In the genomic region with DNA sequence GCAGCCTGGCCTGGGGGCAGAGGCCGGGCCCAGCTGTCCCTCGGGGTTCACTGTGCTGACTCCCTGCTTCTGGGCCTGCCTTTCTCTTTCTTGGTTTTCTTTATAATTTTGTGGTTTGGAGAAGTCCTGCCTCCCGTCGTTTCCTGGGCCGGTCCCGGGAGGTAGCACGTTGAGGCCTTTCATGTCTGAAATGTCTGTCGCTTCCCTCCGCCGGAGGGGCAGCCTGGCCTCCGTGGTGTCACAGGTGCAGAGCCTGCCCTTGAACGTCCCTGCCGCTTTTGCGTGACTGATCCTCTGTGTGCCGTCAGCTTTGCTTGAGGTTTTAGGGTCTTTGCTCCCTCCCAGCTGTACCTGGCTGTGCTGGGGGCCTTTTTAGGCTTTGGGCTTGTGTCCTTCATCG, we compare ENCODE assay signal across 13 cellular contexts. TPM values are rescaled to one million over a fixed set of nuclear protein-coding genes. Genes with fewer than 3 reads are reported as not detected.
DNase-seq lines count a peak whose midpoint lies in the region; ATAC-seq and TF ChIP-seq lines count a peak whose summit lies in the region.
"Had no signal": no experiment of that assay in that cellular context is flagged by ENCODE, and none has a peak within 500 bp of the region (broad histone marks: within the 10 kb centered on the region; RNA-seq: fewer than 3 reads in every experiment).

No MANE protein-coding gene starts in this region.

- no peak overlapping the region for H3K18ac ChIP-seq in H9 (ENCODE audit: insufficient read length, low read depth, low read length)

- H3K27ac ChIP-seq in H9 (ENCODE audit: insufficient read length, low read depth, low read length): no peak overlapping the region
- H3K27ac ChIP-seq in thymus (ENCODE audit: low read depth): peak overlapping the region; percentile 58

- H3K14ac ChIP-seq in H9 (ENCODE audit: insufficient read depth, low read length): no peak overlapping the region; the same call in 1 of the 2 replicates

- H3K9me3 Mint-ChIP-seq in activated CD8-positive, alpha-beta T cell treated with anti-CD3 and anti-CD28 coated beads, Interleukin-2, amount 10 ng/mL, durations not matched to agents 7 days and 5 days (ENCODE audit: insufficient read depth): no peaks in the 10 kb centered on the region
- no peaks in the 10 kb centered on the region for H3K9me3 Mint-ChIP-seq in activated CD8-positive, alpha-beta T cell treated with anti-CD3 and anti-CD28 coated beads for 36 hours
- H3K9me3 Mint-ChIP-seq in H9: no peaks in the 10 kb centered on the region
- no peaks in the 10 kb centered on the region for H3K9me3 Mint-ChIP-seq in activated T-helper 17 cell treated with anti-CD3 and anti-CD28 coated beads, Interleukin-2, amount 50 U/mL, for 72 hours
- H3K9me3 Mint-ChIP-seq: CD8-positive, alpha-beta memory T cell had no signal

- no peaks in the 10 kb centered on the region for H3K27me3 ChIP-seq in H9 (ENCODE audit: insufficient read depth, low read length)
- no peaks in the 10 kb centered on the region for H3K27me3 ChIP-seq in thymus (ENCODE audit: control insufficient read depth, insufficient read depth)

- H3K4me3 Mint-ChIP-seq in activated CD8-positive, alpha-beta T cell treated with anti-CD3 and anti-CD28 coated beads, Interleukin-2, amount 10 ng/mL, durations not matched to agents 7 days and 5 days: no peak overlapping the region
- no peak overlapping the region for H3K4me3 Mint-ChIP-seq in activated CD8-positive, alpha-beta T cell treated with anti-CD3 and anti-CD28 coated beads for 36 hours
- H3K4me3 Mint-ChIP-seq in H9: no peak overlapping the region; a peak in 1 of 5 replicates
- H3K4me3 Mint-ChIP-seq in activated T-helper 17 cell treated with anti-CD3 and anti-CD28 coated beads, Interleukin-2, amount 50 U/mL, for 72 hours: no peak overlapping the region
- H3K4me3 Mint-ChIP-seq: CD8-positive, alpha-beta memory T cell had no signal

- no peak overlapping the region for H4K8ac ChIP-seq in H9 (replicated peaks; ENCODE audit: insufficient read length, low read depth, low read length)

- H3K23me2 ChIP-seq in H9 (ENCODE audit: insufficient read length, low read depth, low read length, poor library complexity, severe bottlenecking): no peaks in the 10 kb centered on the region

- H3K23ac ChIP-seq in H9 (ENCODE audit: insufficient read length, low read depth, low read length): no peak overlapping the region

- CTCF ChIA-PET in activated CD8-positive, alpha-beta T cell treated with anti-CD3 and anti-CD28 coated beads, Interleukin-2, amount 10 ng/mL, durations not matched to agents 7 days and 5 days (lab: Charles Lee): no interaction called here
- CTCF ChIA-PET in activated CD8-positive, alpha-beta T cell treated with anti-CD3 and anti-CD28 coated beads for 36 hours (lab: Charles Lee): interaction anchor here (0.6 to 1.5 kb wide), 2 partner anchors 8 to 34 kb away, joined by 3 to 5 read pairs; a partner anchor contains a TSS

- no peak overlapping the region for H2BK15ac ChIP-seq in H9 (ENCODE audit: low read depth, low read length)

- no peak overlapping the region for H4K5ac ChIP-seq in H9 (ENCODE audit: insufficient read length, low read depth, low read length)

- POLR2A ChIA-PET in activated CD8-positive, alpha-beta T cell treated with anti-CD3 and anti-CD28 coated beads, Interleukin-2, amount 10 ng/mL, durations not matched to agents 7 days and 5 days (lab: Charles Lee): interaction anchor here (1.0 kb wide), 1 partner anchor 11 kb away, joined by 3 read pairs; no protein-coding TSS in a partner anchor
- POLR2A ChIA-PET in activated CD8-positive, alpha-beta T cell treated with anti-CD3 and anti-CD28 coated beads for 36 hours (lab: Charles Lee): interaction anchor here (0.6 kb wide), 1 partner anchor 21 kb away, joined by 3 read pairs; no protein-coding TSS in a partner anchor

- H3K4ac ChIP-seq in H9 (ENCODE audit: low read depth, low read length): no peak overlapping the region

- H2BK12ac ChIP-seq in H9 (ENCODE audit: insufficient read length, low read depth, low read length): no peak overlapping the region

- no peak for DNase-seq in activated CD8-positive, alpha-beta T cell treated with anti-CD3 and anti-CD28 coated beads, Interleukin-2, amount 10 ng/mL, durations not matched to agents 7 days and 5 days
- no peak for DNase-seq in activated CD8-positive, alpha-beta T cell treated with anti-CD3 and anti-CD28 coated beads for 36 hours
- no peak for DNase-seq in H9
- DNase-seq: C1 segment of cervical spinal cord; CD8-positive, alpha-beta memory T cell; NCI-H1105; NCI-H2081; NCI-H446 treated with DMSO at 0.1 percent for 48 hours had no signal

- H3T11ph ChIP-seq in H9 (ENCODE audit: low read length): no peak overlapping the region

- H3K4me1 Mint-ChIP-seq in activated CD8-positive, alpha-beta T cell treated with anti-CD3 and anti-CD28 coated beads, Interleukin-2, amount 10 ng/mL, durations not matched to agents 7 days and 5 days (ENCODE audit: low read depth): peaks cover 8% of the 10 kb centered on the region
- peaks cover 5% of the 10 kb centered on the region for H3K4me1 Mint-ChIP-seq in activated CD8-positive, alpha-beta T cell treated with anti-CD3 and anti-CD28 coated beads for 36 hours (ENCODE audit: low read depth)
- H3K4me1 Mint-ChIP-seq in H9: no peaks in the 10 kb centered on the region
- no peaks in the 10 kb centered on the region for H3K4me1 Mint-ChIP-seq in activated T-helper 17 cell treated with anti-CD3 and anti-CD28 coated beads, Interleukin-2, amount 50 U/mL, for 72 hours
- H3K4me1 Mint-ChIP-seq: CD8-positive, alpha-beta memory T cell had no signal

- H3K9me3 ChIP-seq in H9 (ENCODE audit: control insufficient read depth, low read depth, low read length) (no peaks in the 10 kb centered on the region), thymus (ENCODE audit: control insufficient read depth) (no peaks in the 10 kb centered on the region)

- H4K91ac ChIP-seq in H9 (ENCODE audit: insufficient read length, low read depth, low read length): no peak overlapping the region

- H3K79me1 ChIP-seq in H9 (ENCODE audit: insufficient read depth, low read depth, low read length, poor library complexity, severe bottlenecking): no peaks in the 10 kb centered on the region

- TF ChIP-seq CTCF in activated CD8-positive, alpha-beta T cell treated with anti-CD3 and anti-CD28 coated beads for 36 hours (IDR thresholded peaks at IDR 0.05): no peak
- no peak for TF ChIP-seq CTCF in H9 (conservative IDR thresholded peaks at IDR 0.05)

- H3K4me1 ChIP-seq in H9 (ENCODE audit: insufficient read depth, low read length) (no peaks in the 10 kb centered on the region), thymus (ENCODE audit: control insufficient read depth, insufficient read depth, low read length) (peaks cover 11% of the 10 kb centered on the region)

- no peak overlapping the region for H2BK5ac ChIP-seq in H9 (ENCODE audit: insufficient read length, low read length)

- no peak overlapping the region for H2BK20ac ChIP-seq in H9 (ENCODE audit: low read depth, low read length, poor library complexity, severe bottlenecking)

- no peak overlapping the region for H3K4me2 ChIP-seq in H9 (ENCODE audit: insufficient read depth, insufficient read length, low read length)

- peak overlapping the region; percentile 9 for H3K27ac Mint-ChIP-seq in activated CD8-positive, alpha-beta T cell treated with anti-CD3 and anti-CD28 coated beads, Interleukin-2, amount 10 ng/mL, durations not matched to agents 7 days and 5 days
- H3K27ac Mint-ChIP-seq in activated CD8-positive, alpha-beta T cell treated with anti-CD3 and anti-CD28 coated beads for 36 hours: no peak overlapping the region
- H3K27ac Mint-ChIP-seq in H9: peak overlapping the region; percentile 2 to 52 (median 51); a peak in 2 of 7 replicates
- H3K27ac Mint-ChIP-seq in activated T-helper 17 cell treated with anti-CD3 and anti-CD28 coated beads, Interleukin-2, amount 50 U/mL, for 72 hours: peak overlapping the region; percentile 43
- H3K27ac Mint-ChIP-seq: CD8-positive, alpha-beta memory T cell had no signal

- intact Hi-C loops in activated CD8-positive, alpha-beta T cell treated with anti-CD3 and anti-CD28 coated beads for 36 hours (cut with micrococcal nuclease): no loop called here

- H2BK120ac ChIP-seq in H9 (ENCODE audit: low read depth, low read length, poor library complexity, severe bottlenecking): no peak overlapping the region

- no peaks in the 10 kb centered on the region for H3K79me2 ChIP-seq in H9 (ENCODE audit: insufficient read depth, low read length)

- WGBS in H9 (ENCODE audit: extremely low coverage, insufficient read length, low lambda C conversion rate): no CpG with 5 or more reads among the region's 16 CpGs
- WGBS in thymus: 22% methylated on average over 16 of the region's 16 CpGs

- H2AFZ ChIP-seq in H9 (ENCODE audit: low read length): no peak overlapping the region

- peaks cover 28% of the 10 kb centered on the region for H3K36me3 Mint-ChIP-seq in activated CD8-positive, alpha-beta T cell treated with anti-CD3 and anti-CD28 coated beads, Interleukin-2, amount 10 ng/mL, durations not matched to agents 7 days and 5 days (ENCODE audit: low read depth)
- peaks cover 11% of the 10 kb centered on the region for H3K36me3 Mint-ChIP-seq in activated CD8-positive, alpha-beta T cell treated with anti-CD3 and anti-CD28 coated beads for 36 hours (ENCODE audit: low read depth)
- H3K36me3 Mint-ChIP-seq in H9 (ENCODE audit: insufficient read depth in 1 of 3, low read depth in 3 of 3): peaks cover 10 to 26% (median 20%) of the 10 kb centered on the region in 3 experiments
- peaks cover 77% of the 10 kb centered on the region for H3K36me3 Mint-ChIP-seq in activated T-helper 17 cell treated with anti-CD3 and anti-CD28 coated beads, Interleukin-2, amount 50 U/mL, for 72 hours (ENCODE audit: low read depth)

- peaks cover 58% of the 10 kb centered on the region for H3K36me3 ChIP-seq in thymus (ENCODE audit: control insufficient read depth, insufficient read depth)

- no peak overlapping the region for H3K56ac ChIP-seq in H9 (ENCODE audit: insufficient read length, low read depth, low read length)

- no peak for ATAC-seq in activated CD8-positive, alpha-beta T cell treated with anti-CD3 and anti-CD28 coated beads, Interleukin-2, amount 10 ng/mL, durations not matched to agents 7 days and 5 days
- ATAC-seq in activated CD8-positive, alpha-beta T cell treated with anti-CD3 and anti-CD28 coated beads for 36 hours: no peak
- no peak for ATAC-seq in activated T-helper 17 cell treated with anti-CD3 and anti-CD28 coated beads, Interleukin-2, amount 50 U/mL, for 72 hours (replicated peaks)
- no peak for ATAC-seq in GM21367 (IDR thresholded peaks at IDR 0.05; ENCODE audit: unreplicated experiment)
- ATAC-seq in GM18909 (IDR thresholded peaks at IDR 0.05; ENCODE audit: poor library complexity, unreplicated experiment): no peak
- ATAC-seq: Right ventricle myocardium inferior had no signal

- no peak overlapping the region for H3K4me3 ChIP-seq in thymus (ENCODE audit: low read length)

- H2AK5ac ChIP-seq in H9 (ENCODE audit: insufficient read length, low read length): no peak overlapping the region

- H3K9ac ChIP-seq in H9 (ENCODE audit: extremely low read depth, insufficient read length, low read length): no peak overlapping the region

- no peaks in the 10 kb centered on the region for H4K20me1 ChIP-seq in H9 (ENCODE audit: control insufficient read depth, insufficient read depth, insufficient read length)

- H3K27me3 Mint-ChIP-seq in activated CD8-positive, alpha-beta T cell treated with anti-CD3 and anti-CD28 coated beads, Interleukin-2, amount 10 ng/mL, durations not matched to agents 7 days and 5 days (ENCODE audit: low read depth): no peaks in the 10 kb centered on the region
- H3K27me3 Mint-ChIP-seq in activated CD8-positive, alpha-beta T cell treated with anti-CD3 and anti-CD28 coated beads for 36 hours: no peaks in the 10 kb centered on the region
- H3K27me3 Mint-ChIP-seq in H9 (ENCODE audit: low read depth): no peaks in the 10 kb centered on the region
- H3K27me3 Mint-ChIP-seq in activated T-helper 17 cell treated with anti-CD3 and anti-CD28 coated beads, Interleukin-2, amount 50 U/mL, for 72 hours: no peaks in the 10 kb centered on the region
- H3K27me3 Mint-ChIP-seq: CD8-positive, alpha-beta memory T cell had no signal

RNA-seq across cellular contexts. Expression of a gene that starts 23.7 kb away (rescaled TPM):
- total RNA-seq in activated CD8-positive, alpha-beta T cell treated with anti-CD3 and anti-CD28 coated beads, Interleukin-2, amount 10 ng/mL, durations not matched to agents 7 days and 5 days: 10 to 100 TPM; 44.6 to 48.9 TPM
- total RNA-seq in activated CD8-positive, alpha-beta T cell treated with anti-CD3 and anti-CD28 coated beads for 36 hours: 10 to 100 TPM; 33.4 to 34.9 TPM
- total RNA-seq in H9 (2021): 12.5 and 13.0 TPM in 2 replicates
- 10 to 100 TPM; 52.4 to 61.1 TPM for total RNA-seq in activated T-helper 17 cell treated with anti-CD3 and anti-CD28 coated beads, Interleukin-2, amount 50 U/mL, for 72 hours
- 34.1 TPM for polyA plus RNA-seq in thymus

RNA-seq across cellular contexts. Expression of a gene that starts 28.7 kb away (rescaled TPM):
- under 1 TPM in 1 of 2 experiments, not detected in 1; 0.18 TPM for total RNA-seq in activated CD8-positive, alpha-beta T cell treated with anti-CD3 and anti-CD28 coated beads, Interleukin-2, amount 10 ng/mL, durations not matched to agents 7 days and 5 days
- total RNA-seq in activated CD8-positive, alpha-beta T cell treated with anti-CD3 and anti-CD28 coated beads for 36 hours: under 1 TPM in 1 of 2 experiments, not detected in 1; 0.22 TPM
- total RNA-seq in H9 (2021): 12.8 and 14.6 TPM in 2 replicates
- total RNA-seq in activated T-helper 17 cell treated with anti-CD3 and anti-CD28 coated beads, Interleukin-2, amount 50 U/mL, for 72 hours: not detected
- polyA plus RNA-seq in thymus: 3.1 TPM
- total RNA-seq: CD8-positive, alpha-beta memory T cell; Right ventricle myocardium inferior had no signal
- polyA plus RNA-seq: CD8-positive, alpha-beta memory T cell had no signal

RNA-seq across cellular contexts. Expression of a gene that starts 33.7 kb away (rescaled TPM):
- total RNA-seq in activated CD8-positive, alpha-beta T cell treated with anti-CD3 and anti-CD28 coated beads, Interleukin-2, amount 10 ng/mL, durations not matched to agents 7 days and 5 days: 10 to 100 TPM; 53.6 to 57.7 TPM
- total RNA-seq in activated CD8-positive, alpha-beta T cell treated with anti-CD3 and anti-CD28 coated beads for 36 hours: 10 to 100 TPM; 29.4 to 30.4 TPM
- total RNA-seq in H9 (2021): 32.1 and 33.3 TPM in 2 replicates
- total RNA-seq in activated T-helper 17 cell treated with anti-CD3 and anti-CD28 coated beads, Interleukin-2, amount 50 U/mL, for 72 hours: 10 to 100 TPM; 24.4 to 41.4 TPM
- 9.5 TPM for polyA plus RNA-seq in thymus

RNA-seq across cellular contexts. Expression of a gene that starts 44.8 kb away (rescaled TPM):
- total RNA-seq in activated CD8-positive, alpha-beta T cell treated with anti-CD3 and anti-CD28 coated beads, Interleukin-2, amount 10 ng/mL, durations not matched to agents 7 days and 5 days: 100 to 1,000 TPM; 144 to 160 TPM
- total RNA-seq in activated CD8-positive, alpha-beta T cell treated with anti-CD3 and anti-CD28 coated beads for 36 hours: 100 to 1,000 TPM; 121 to 123 TPM
- 114 and 120 TPM in 2 replicates for total RNA-seq in H9 (2021)
- total RNA-seq in activated T-helper 17 cell treated with anti-CD3 and anti-CD28 coated beads, Interleukin-2, amount 50 U/mL, for 72 hours: 100 to 1,000 TPM in 1 of 2 donors, 10 to 100 TPM in 1; 97.7 to 154 TPM
- 5.3 TPM for polyA plus RNA-seq in thymus

RNA-seq across cellular contexts. Expression of a gene that starts 52.4 kb away (rescaled TPM):
- total RNA-seq in activated CD8-positive, alpha-beta T cell treated with anti-CD3 and anti-CD28 coated beads, Interleukin-2, amount 10 ng/mL, durations not matched to agents 7 days and 5 days: 10 to 100 TPM; 22.5 to 22.8 TPM
- total RNA-seq in activated CD8-positive, alpha-beta T cell treated with anti-CD3 and anti-CD28 coated beads for 36 hours: 10 to 100 TPM; 18.9 to 19.3 TPM
- total RNA-seq in H9 (2021): 16.5 and 20.9 TPM in 2 replicates
- total RNA-seq in activated T-helper 17 cell treated with anti-CD3 and anti-CD28 coated beads, Interleukin-2, amount 50 U/mL, for 72 hours: 10 to 100 TPM; 13.5 to 14.6 TPM
- 34.5 TPM for polyA plus RNA-seq in thymus

Comparison
In these comparisons a context has a peak if more than half of its experiments do, and no peak if none do; other contexts are left out.
1. RNA of a gene that starts 28.7 kb away (total RNA-seq): 12.8 to 14.6 TPM in H9; 0.22 TPM in activated CD8-positive, alpha-beta T cell treated with anti-CD3 and anti-CD28 coated beads for 36 hours, 0.18 TPM in activated CD8-positive, alpha-beta T cell treated with anti-CD3 and anti-CD28 coated beads, Interleukin-2, amount 10 ng/mL, durations not matched to agents 7 days and 5 days and not detected in activated T-helper 17 cell treated with anti-CD3 and anti-CD28 coated beads, Interleukin-2, amount 50 U/mL, for 72 hours; every median in the first group is over 10 times any median in the second.